Comparison of ENCODE assay signal across 8 cellular contexts in the genomic region with DNA sequence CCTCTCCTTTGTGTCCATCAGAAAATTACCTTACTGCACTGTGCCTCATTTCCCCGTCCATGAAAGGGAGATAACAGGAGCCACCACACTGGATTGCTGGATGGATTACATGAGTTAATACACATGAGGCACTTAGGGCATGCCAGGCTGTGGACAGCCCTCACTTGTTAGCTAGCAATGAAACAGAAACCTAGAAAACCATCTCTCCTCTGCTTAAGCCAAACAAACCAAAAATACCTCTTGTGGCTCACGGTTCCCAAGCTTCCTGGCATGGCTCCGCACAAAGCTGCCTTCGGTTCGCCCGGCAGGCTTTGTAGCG. TPM values are rescaled to one million over a fixed set of nuclear protein-coding genes. Genes with fewer than 3 reads are reported as not detected.
DNase-seq lines count a peak whose midpoint lies in the region; ATAC-seq and TF ChIP-seq lines count a peak whose summit lies in the region.

No MANE protein-coding gene starts in this region.

- H2BK120ac ChIP-seq in mesenchymal stem cell (ENCODE audit: low read depth, low read length): no peak overlapping the region

- H3K4ac ChIP-seq in mesenchymal stem cell (ENCODE audit: low read depth in 1 of 2, low read length in 2 of 2): peak overlapping the region; percentile 48 to 71

- H3K4me3 ChIP-seq in HFF-Myc (replicated peaks; ENCODE audit: low read depth, low read length) (peak overlapping the region; percentile 71), NB4 (ENCODE audit: low read depth, low read length) (peak overlapping the region; percentile 87), choroid plexus epithelial cell (ENCODE audit: low read depth, low read length) (peak overlapping the region; percentile 95), mesenchymal stem cell (ENCODE audit: insufficient read depth in 1 of 2, low read depth in 1 of 2, low read length in 2 of 2) (peak overlapping the region; percentile 92), upper lobe of right lung (peak overlapping the region; percentile 90)

- no peak overlapping the region for H2AK5ac ChIP-seq in mesenchymal stem cell (ENCODE audit: low read length, severe bottlenecking)

- H3K27me3 ChIP-seq in mesenchymal stem cell (ENCODE audit: control insufficient read depth in 1 of 2, insufficient read depth in 1 of 2, low read length in 2 of 2) (peaks cover 0 to 14% of the 10 kb centered on the region in 2 experiments), upper lobe of right lung (no peaks in the 10 kb centered on the region)

- ATAC-seq in upper lobe of right lung: peak; percentile 3

- TF ChIP-seq CTCF in HFF-Myc (IDR thresholded peaks at IDR 0.05; ENCODE audit: low read depth, low read length, missing control alignments) (no peak), NB4 (IDR thresholded peaks at IDR 0.05; ENCODE audit: low read depth, low read length) (no peak), choroid plexus epithelial cell (conservative IDR thresholded peaks at IDR 0.05; ENCODE audit: low read depth, low read length) (no peak), upper lobe of right lung (IDR thresholded peaks at IDR 0.05) (no peak)

- H3K79me1 ChIP-seq in mesenchymal stem cell (replicated peaks; ENCODE audit: low read length, poor library complexity, severe bottlenecking): peaks cover 8% of the 10 kb centered on the region

- H3K18ac ChIP-seq in mesenchymal stem cell (ENCODE audit: low read depth in 1 of 2, low read length in 2 of 2): peak overlapping the region; percentile 35 to 74

- intact Hi-C loops in upper lobe of right lung (cut with DNase I): no loop called here

- peak overlapping the region; percentile 95 for H3K9ac ChIP-seq in mesenchymal stem cell (ENCODE audit: low read length)

- H3K9me3 ChIP-seq in mesenchymal stem cell (ENCODE audit: control insufficient read depth, low read length) (no peaks in the 10 kb centered on the region), upper lobe of right lung (no peaks in the 10 kb centered on the region)

- H2BK5ac ChIP-seq in mesenchymal stem cell (ENCODE audit: low read depth, low read length, poor library complexity, severe bottlenecking): no peak overlapping the region

- peaks cover 3% of the 10 kb centered on the region for H3K4me1 ChIP-seq in mesenchymal stem cell (ENCODE audit: control insufficient read depth, insufficient read depth, low read depth, low read length)
- H3K4me1 ChIP-seq in upper lobe of right lung: peaks cover 8% of the 10 kb centered on the region

- peak overlapping the region; percentile 84 for H2AFZ ChIP-seq in mesenchymal stem cell (ENCODE audit: low read depth, low read length)

- H2BK12ac ChIP-seq in mesenchymal stem cell (ENCODE audit: low read length in 2 of 2): peak overlapping the region; percentile 28 to 70

- 7% methylated on average over 7 of the region's 7 CpGs for WGBS in mesenchymal stem cell

- no peak overlapping the region for H2BK15ac ChIP-seq in mesenchymal stem cell (ENCODE audit: low read depth, poor library complexity, severe bottlenecking)

- peak overlapping the region; percentile 74 for H3K4me2 ChIP-seq in mesenchymal stem cell (ENCODE audit: low read length, poor library complexity, severe bottlenecking)

- peak overlapping the region in 1 of 2 experiments; percentile 5 for H3K14ac ChIP-seq in mesenchymal stem cell (ENCODE audit: low read length in 2 of 2)

- DNase-seq in NCI-H510A (lab: John Stamatoyannopoulos, UW) (peak; percentile 8), NCI-H510A treated with DMSO at 0.1 percent for 48 hours (lab: John Stamatoyannopoulos, UW) (no peak), HFF-Myc (ENCODE audit: extremely low read depth, low read depth) (no peak), NB4 (ENCODE audit: low read depth) (no peak), choroid plexus epithelial cell (ENCODE audit: low read depth) (peak; percentile 68), mesenchymal stem cell (peak; percentile 73), upper lobe of right lung (no peak), NCI-H524 treated with DMSO at 0.1 percent for 48 hours (lab: John Stamatoyannopoulos, UW) (no peak)

- H3K23ac ChIP-seq in mesenchymal stem cell (ENCODE audit: low read length in 2 of 2): no peak overlapping the region

- H3K27ac ChIP-seq in mesenchymal stem cell (ENCODE audit: low read length, poor library complexity, severe bottlenecking) (peak overlapping the region; percentile 64), upper lobe of right lung (peak overlapping the region; percentile 80)

- H4K91ac ChIP-seq in mesenchymal stem cell (ENCODE audit: low read length): no peak overlapping the region

- TF ChIP-seq POLR2A in NB4 (IDR thresholded peaks at IDR 0.05; ENCODE audit: extremely low read depth, insufficient read length): no peak

- H4K8ac ChIP-seq in mesenchymal stem cell (ENCODE audit: low read length): no peak overlapping the region

- H3K36me3 ChIP-seq in mesenchymal stem cell (ENCODE audit: control insufficient read depth in 1 of 2, insufficient read depth in 2 of 2, low read depth in 1 of 2, low read length in 2 of 2) (peaks cover 0 to 18% of the 10 kb centered on the region in 2 experiments), upper lobe of right lung (peaks cover 26% of the 10 kb centered on the region)

RNA-seq across cellular contexts. Expression of gene HCFC2, which starts 0.7 kb away (rescaled TPM):
- polyA plus RNA-seq in mesenchymal stem cell (2013, experiment 1 of 2): 8.6 TPM
- polyA plus RNA-seq in mesenchymal stem cell (2013, experiment 2 of 2): 8.8 TPM
- total RNA-seq in upper lobe of right lung: 19.4 TPM

RNA-seq across cellular contexts. Expression of gene GLT8D2, which starts 13.7 kb away (rescaled TPM):
- 75.0 TPM for polyA plus RNA-seq in mesenchymal stem cell (2013, experiment 1 of 2)
- 77.1 TPM for polyA plus RNA-seq in mesenchymal stem cell (2013, experiment 2 of 2)
- 9.1 TPM for total RNA-seq in upper lobe of right lung

Comparison
In these comparisons a context has a peak if more than half of its experiments do, and no peak if none do; other contexts are left out.
1. DNase-seq: peak in NCI-H510A (single experiment), choroid plexus epithelial cell (single experiment) and mesenchymal stem cell (single experiment); none in NCI-H510A treated with DMSO at 0.1 percent for 48 hours (single experiment), HFF-Myc (single experiment), NB4 (single experiment), upper lobe of right lung (single experiment) and NCI-H524 treated with DMSO at 0.1 percent for 48 hours (single experiment).
2. Peak in every context shown above with its lines, with median percentiles within 50 percentile points of each other: H3K4me3 ChIP-seq.